Comparison of ENCODE assay signal across 3 cellular contexts in genomic region chr4:174973336-174973735, GRCh38.
"Had no signal": no experiment of that assay in that cellular context is flagged by ENCODE, and none has a peak within 500 bp of the region (broad histone marks: within the 10 kb centered on the region; RNA-seq: fewer than 3 reads in every experiment).

No MANE protein-coding gene starts in this region.

- DNase-seq: GDM1, GF-D8 had no signal

- ATAC-seq: GM12878 had no signal
